18 cellular contexts compared by ENCODE assay signal in the genomic region with DNA sequence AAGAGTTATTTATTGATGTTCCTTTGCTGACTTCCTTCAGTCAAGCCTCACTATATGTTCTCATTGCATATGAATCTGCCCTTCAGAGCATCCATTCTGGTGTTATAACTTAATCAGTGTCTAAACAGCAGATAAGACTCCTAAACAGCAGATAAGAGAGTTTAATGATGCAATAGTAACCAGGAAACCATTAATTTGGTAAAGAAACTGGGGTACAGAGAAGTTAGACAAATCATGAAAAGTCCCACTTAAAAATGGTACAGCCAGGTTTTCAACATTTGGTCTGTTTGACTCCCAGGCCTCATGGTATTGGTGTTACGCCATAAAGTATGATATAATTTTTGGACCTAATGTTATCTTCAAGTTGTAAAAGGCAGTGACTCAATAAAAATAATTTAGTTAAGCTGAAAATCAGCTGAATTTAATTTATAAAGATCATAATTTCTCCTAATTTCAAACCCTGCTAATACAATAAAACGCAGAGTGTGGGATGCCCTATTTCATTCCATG.
"Had no signal": no experiment of that assay in that cellular context is flagged by ENCODE, and none has a peak within 500 bp of the region (broad histone marks: within the 10 kb centered on the region; RNA-seq: fewer than 3 reads in every experiment).

No MANE protein-coding gene starts in this region.

- H3K27me3 ChIP-seq: cardiac muscle cell, esophagus squamous epithelium, neural progenitor cell, spleen had no signal

- H3K27me3 Mint-ChIP-seq: activated CD8-positive, alpha-beta memory T cell treated with anti-CD3 and anti-CD28 coated beads, Interleukin-2, amount 10 ng/mL, durations not matched to agents 7 days and 5 days; stimulated activated naive B cell treated with anti-CD40 and anti-IgM and Interleukin-4, amounts not matched to agents 10 μg/mL and 1 μg/mL and 100 μg/mL, for 72 hours had no signal

- H3K9ac ChIP-seq: neural progenitor cell had no signal

- H3K36me3 ChIP-seq: cardiac muscle cell, esophagus squamous epithelium, lower lobe of right lung, neural progenitor cell, spleen had no signal

- H3K27ac ChIP-seq: cardiac muscle cell, esophagus squamous epithelium, lower lobe of right lung, neural progenitor cell, spleen had no signal

- ATAC-seq: activated CD8-positive, alpha-beta memory T cell treated with anti-CD3 and anti-CD28 coated beads, Interleukin-2, amount 10 ng/mL, durations not matched to agents 7 days and 5 days; activated T-cell treated with anti-CD3 and anti-CD28 coated beads, Interleukin-2, amount 50 U/mL, for 4 hours; lower lobe of right lung; stimulated activated naive B cell treated with anti-CD40 and anti-IgM and Interleukin-4, amounts not matched to agents 10 μg/mL and 1 μg/mL and 100 μg/mL, for 72 hours had no signal

- H3K9me3 Mint-ChIP-seq: activated T-cell treated with anti-CD3 and anti-CD28 coated beads, Interleukin-2, amount 50 U/mL, for 4 hours; mesothelial cell of epicardium had no signal

- H3K27ac Mint-ChIP-seq: activated CD8-positive, alpha-beta memory T cell treated with anti-CD3 and anti-CD28 coated beads, Interleukin-2, amount 10 ng/mL, durations not matched to agents 7 days and 5 days; activated naive CD8-positive, alpha-beta T cell; mesothelial cell of epicardium; neural progenitor cell; stimulated activated naive B cell treated with anti-CD40 and anti-IgM and Interleukin-4, amounts not matched to agents 10 μg/mL and 1 μg/mL and 100 μg/mL, for 72 hours had no signal

- H3K4me1 Mint-ChIP-seq: activated CD8-positive, alpha-beta memory T cell treated with anti-CD3 and anti-CD28 coated beads, Interleukin-2, amount 10 ng/mL, durations not matched to agents 7 days and 5 days had no signal

- H3K4me3 Mint-ChIP-seq: activated CD8-positive, alpha-beta memory T cell treated with anti-CD3 and anti-CD28 coated beads, Interleukin-2, amount 10 ng/mL, durations not matched to agents 7 days and 5 days; activated naive CD8-positive, alpha-beta T cell; activated T-cell treated with anti-CD3 and anti-CD28 coated beads, Interleukin-2, amount 50 U/mL, for 4 hours; mesothelial cell of epicardium; neural progenitor cell; stimulated activated naive B cell treated with anti-CD40 and anti-IgM and Interleukin-4, amounts not matched to agents 10 μg/mL and 1 μg/mL and 100 μg/mL, for 72 hours had no signal

- DNase-seq: activated CD4-positive, alpha-beta T cell treated with anti-CD3 and anti-CD28 coated beads, Interleukin-2, amount 50 U/mL, for 48 hours; activated CD8-positive, alpha-beta memory T cell treated with anti-CD3 and anti-CD28 coated beads, Interleukin-2, amount 10 ng/mL, durations not matched to agents 7 days and 5 days; activated gamma-delta T cell; activated T-cell treated with anti-CD3 and anti-CD28 coated beads, Interleukin-2, amount 50 U/mL, for 4 hours; anterior cingulate cortex; esophagus squamous epithelium; hippocampal formation; kidney glomerular epithelial cell; lower lobe of right lung; spleen; stimulated activated CD4-positive, alpha-beta T cell treated with anti-CD3 and anti-CD28 coated beads, Interleukin-1b, Interleukin-23, amount 100 ng/mL, for 48 hours; stimulated activated naive B cell treated with anti-CD40 and anti-IgM and Interleukin-4, amounts not matched to agents 10 μg/mL and 1 μg/mL and 100 μg/mL, for 72 hours; substantia nigra; trophoblast cell had no signal

- H3K9me3 ChIP-seq: esophagus squamous epithelium, lower lobe of right lung, spleen had no signal

- H3K4me3 ChIP-seq: cardiac muscle cell, esophagus squamous epithelium, lower lobe of right lung, neural progenitor cell, spleen had no signal

- H3K36me3 Mint-ChIP-seq: activated CD8-positive, alpha-beta memory T cell treated with anti-CD3 and anti-CD28 coated beads, Interleukin-2, amount 10 ng/mL, durations not matched to agents 7 days and 5 days; activated naive CD8-positive, alpha-beta T cell; stimulated activated naive B cell treated with anti-CD40 and anti-IgM and Interleukin-4, amounts not matched to agents 10 μg/mL and 1 μg/mL and 100 μg/mL, for 72 hours had no signal
